ENCODE assay signal across 8 cellular contexts in the genomic region with DNA sequence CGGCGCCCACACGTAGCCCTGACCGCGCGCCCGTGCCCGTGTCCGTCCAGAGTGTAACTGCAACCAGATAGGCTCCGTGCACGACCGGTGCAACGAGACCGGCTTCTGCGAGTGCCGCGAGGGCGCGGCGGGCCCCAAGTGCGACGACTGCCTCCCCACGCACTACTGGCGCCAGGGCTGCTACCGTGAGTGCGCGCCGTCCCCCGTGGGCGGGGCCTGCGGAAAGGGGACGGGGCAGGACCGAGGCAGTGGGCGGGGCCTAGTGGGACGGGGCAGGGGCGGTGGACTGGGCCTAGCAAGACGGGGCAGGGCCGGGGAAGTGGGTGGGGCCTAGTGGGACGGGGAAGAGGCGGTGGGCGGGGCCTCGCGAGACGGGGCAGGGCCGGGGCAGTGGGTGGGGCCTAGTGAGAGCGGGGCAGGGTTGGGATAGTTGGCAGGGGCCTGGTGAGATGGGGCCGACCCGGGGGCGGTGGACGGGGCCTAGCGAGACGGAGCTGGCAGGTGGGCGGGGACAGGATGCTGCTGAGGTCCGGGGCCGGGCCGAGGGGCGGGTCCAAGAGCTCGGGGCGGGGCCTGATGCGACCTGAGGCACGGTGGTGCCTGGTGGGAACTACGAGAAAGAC.
DNase-seq lines count a peak whose midpoint lies in the region; ATAC-seq and TF ChIP-seq lines count a peak whose summit lies in the region.

No MANE protein-coding gene starts in this region.

- H3K27me3 ChIP-seq in colonic mucosa = peaks cover 10% of the 10 kb centered on the region

- peaks cover 25% of the 10 kb centered on the region for H3K27me3 Mint-ChIP-seq in activated CD4-positive, alpha-beta T cell treated with anti-CD3 and anti-CD28 coated beads, Interleukin-2, amount 10 ng/mL, durations not matched to agents 24 days and 14 days

- H3K9ac ChIP-seq in colonic mucosa (ENCODE audit: low read depth in 2 of 2, low read length in 2 of 2) = peak overlapping the region in 1 of 2 donors; percentile 87

- H3K9me3 Mint-ChIP-seq in activated CD4-positive, alpha-beta T cell treated with anti-CD3 and anti-CD28 coated beads, Interleukin-2, amount 10 ng/mL, durations not matched to agents 24 days and 14 days = no peaks in the 10 kb centered on the region

- no peak overlapping the region for H3K27ac ChIP-seq in colonic mucosa

- peaks cover 14% of the 10 kb centered on the region for H3K4me1 Mint-ChIP-seq in activated CD4-positive, alpha-beta T cell treated with anti-CD3 and anti-CD28 coated beads, Interleukin-2, amount 10 ng/mL, durations not matched to agents 24 days and 14 days

- H3K27ac Mint-ChIP-seq in activated CD4-positive, alpha-beta T cell treated with anti-CD3 and anti-CD28 coated beads, Interleukin-2, amount 10 ng/mL, durations not matched to agents 24 days and 14 days = peak overlapping the region; percentile 90

- peak overlapping the region; percentile 66 for H3K4me3 ChIP-seq in colonic mucosa

- ATAC-seq in HG03442 (IDR thresholded peaks at IDR 0.05; ENCODE audit: unreplicated experiment) = peak; percentile 69
- ATAC-seq in left colon = peak; percentile 92

- no peaks in the 10 kb centered on the region for H3K36me3 ChIP-seq in colonic mucosa

- peak overlapping the region; percentile 95 for H3K4me3 Mint-ChIP-seq in activated CD4-positive, alpha-beta T cell treated with anti-CD3 and anti-CD28 coated beads, Interleukin-2, amount 10 ng/mL, durations not matched to agents 24 days and 14 days

- H3K4me1 ChIP-seq in colonic mucosa = peaks cover 3% of the 10 kb centered on the region

- no peak for TF ChIP-seq CTCF in AG09319 (IDR thresholded peaks at IDR 0.05; ENCODE audit: low read depth, low read length)
- no peak for TF ChIP-seq CTCF in colonic mucosa (IDR thresholded peaks at IDR 0.05)

- H3K9me3 ChIP-seq in colonic mucosa = no peaks in the 10 kb centered on the region

- peak; percentile 49 for DNase-seq in AG09319 (ENCODE audit: extremely low read depth, low read depth)
- DNase-seq in GM19240 (ENCODE audit: insufficient read length, low spot score) = peak; percentile 85
- peak; percentile 74 for DNase-seq in NCI-H526 treated with DMSO at 0.1 percent for 48 hours (lab: John Stamatoyannopoulos, UW)
- DNase-seq in activated CD4-positive, alpha-beta T cell treated with anti-CD3 and anti-CD28 coated beads, Interleukin-2, amount 10 ng/mL, durations not matched to agents 24 days and 14 days = peak; percentile 99
- DNase-seq in colonic mucosa = peak; percentile 99
- DNase-seq in left colon = peak; percentile 97 to 98
- DNase-seq in stimulated activated CD4-positive, alpha-beta T cell treated with anti-CD3 and anti-CD28 coated beads, Interleukin-1b, Interleukin-23, amount 100 ng/mL, for 1 hour (ENCODE audit: low read depth in 2 of 2) = peak; percentile 98 to 100

- no peaks in the 10 kb centered on the region for H3K36me3 Mint-ChIP-seq in activated CD4-positive, alpha-beta T cell treated with anti-CD3 and anti-CD28 coated beads, Interleukin-2, amount 10 ng/mL, durations not matched to agents 24 days and 14 days (ENCODE audit: low read depth)

- intact Hi-C loops in activated CD4-positive, alpha-beta T cell treated with anti-CD3 and anti-CD28 coated beads, Interleukin-2, amount 10 ng/mL, durations not matched to agents 24 days and 14 days (cut with micrococcal nuclease) = loop anchor here (1.0 to 10.0 kb wide), 2 partner anchors 162 to 736 kb away; partner anchors contain the start of genes MED27 and POMT1
- intact Hi-C loops in colonic mucosa (cut with DNase I) (no loop called here), left colon (cut with DNase I, micrococcal nuclease) (no loop called here)

Comparison
In these comparisons a context has a peak if more than half of its experiments do, and no peak if none do; other contexts are left out.
1. DNase-seq: peak in every context shown above with its lines; median percentile 99 in activated CD4-positive, alpha-beta T cell treated with anti-CD3 and anti-CD28 coated beads, Interleukin-2, amount 10 ng/mL, durations not matched to agents 24 days and 14 days; 99 in colonic mucosa; 99 in stimulated activated CD4-positive, alpha-beta T cell treated with anti-CD3 and anti-CD28 coated beads, Interleukin-1b, Interleukin-23, amount 100 ng/mL, for 1 hour; 98 in left colon; 85 in GM19240; 74 in NCI-H526 treated with DMSO at 0.1 percent for 48 hours; 49 in AG09319.